ENCODE assay signal across 1 cellular context in the genomic region with DNA sequence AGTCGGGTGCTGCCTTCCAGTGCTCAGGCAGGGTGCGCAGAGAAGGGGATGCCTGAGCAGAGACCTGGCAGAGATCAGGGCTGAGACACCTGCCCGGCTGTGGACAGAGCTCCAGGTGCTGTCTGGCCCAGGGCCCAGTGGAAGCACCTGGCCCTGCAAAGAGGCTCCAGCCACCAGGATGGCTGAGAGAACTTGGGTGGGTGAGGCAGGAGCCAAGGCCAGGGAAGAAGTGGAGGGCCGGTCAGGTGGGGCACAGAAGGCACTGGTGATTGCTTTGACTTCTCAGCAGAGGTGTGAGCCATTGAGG.
TF ChIP-seq lines count a peak whose summit lies in the region.

No MANE protein-coding gene starts in this region.

TF ChIP-seq in WTC11, 78 proteins besides CTCF, POLR2A, EP300 and RAD21:
- TF ChIP-seq, protein P1, sequence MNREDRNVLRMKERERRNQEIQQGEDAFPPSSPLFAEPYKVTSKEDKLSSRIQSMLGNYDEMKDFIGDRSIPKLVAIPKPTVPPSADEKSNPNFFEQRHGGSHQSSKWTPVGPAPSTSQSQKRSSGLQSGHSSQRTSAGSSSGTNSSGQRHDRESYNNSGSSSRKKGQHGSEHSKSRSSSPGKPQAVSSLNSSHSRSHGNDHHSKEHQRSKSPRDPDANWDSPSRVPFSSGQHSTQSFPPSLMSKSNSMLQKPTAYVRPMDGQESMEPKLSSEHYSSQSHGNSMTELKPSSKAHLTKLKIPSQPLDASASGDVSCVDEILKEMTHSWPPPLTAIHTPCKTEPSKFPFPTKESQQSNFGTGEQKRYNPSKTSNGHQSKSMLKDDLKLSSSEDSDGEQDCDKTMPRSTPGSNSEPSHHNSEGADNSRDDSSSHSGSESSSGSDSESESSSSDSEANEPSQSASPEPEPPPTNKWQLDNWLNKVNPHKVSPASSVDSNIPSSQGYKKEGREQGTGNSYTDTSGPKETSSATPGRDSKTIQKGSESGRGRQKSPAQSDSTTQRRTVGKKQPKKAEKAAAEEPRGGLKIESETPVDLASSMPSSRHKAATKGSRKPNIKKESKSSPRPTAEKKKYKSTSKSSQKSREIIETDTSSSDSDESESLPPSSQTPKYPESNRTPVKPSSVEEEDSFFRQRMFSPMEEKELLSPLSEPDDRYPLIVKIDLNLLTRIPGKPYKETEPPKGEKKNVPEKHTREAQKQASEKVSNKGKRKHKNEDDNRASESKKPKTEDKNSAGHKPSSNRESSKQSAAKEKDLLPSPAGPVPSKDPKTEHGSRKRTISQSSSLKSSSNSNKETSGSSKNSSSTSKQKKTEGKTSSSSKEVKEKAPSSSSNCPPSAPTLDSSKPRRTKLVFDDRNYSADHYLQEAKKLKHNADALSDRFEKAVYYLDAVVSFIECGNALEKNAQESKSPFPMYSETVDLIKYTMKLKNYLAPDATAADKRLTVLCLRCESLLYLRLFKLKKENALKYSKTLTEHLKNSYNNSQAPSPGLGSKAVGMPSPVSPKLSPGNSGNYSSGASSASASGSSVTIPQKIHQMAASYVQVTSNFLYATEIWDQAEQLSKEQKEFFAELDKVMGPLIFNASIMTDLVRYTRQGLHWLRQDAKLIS (CRISPR knock-in tag; IDR thresholded peaks at IDR 0.05; ENCODE audit: borderline replicate concordance): no peak
- TF ChIP-seq, protein P2, sequence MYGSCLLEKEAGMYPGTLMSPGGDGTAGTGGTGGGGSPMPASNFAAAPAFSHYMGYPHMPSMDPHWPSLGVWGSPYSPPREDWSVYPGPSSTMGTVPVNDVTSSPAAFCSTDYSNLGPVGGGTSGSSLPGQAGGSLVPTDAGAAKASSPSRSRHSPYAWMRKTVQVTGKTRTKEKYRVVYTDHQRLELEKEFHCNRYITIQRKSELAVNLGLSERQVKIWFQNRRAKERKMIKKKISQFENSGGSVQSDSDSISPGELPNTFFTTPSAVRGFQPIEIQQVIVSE (CRISPR knock-in tag; IDR thresholded peaks at IDR 0.05; ENCODE audit: borderline replicate concordance): no peak
- TF ChIP-seq, protein P3, sequence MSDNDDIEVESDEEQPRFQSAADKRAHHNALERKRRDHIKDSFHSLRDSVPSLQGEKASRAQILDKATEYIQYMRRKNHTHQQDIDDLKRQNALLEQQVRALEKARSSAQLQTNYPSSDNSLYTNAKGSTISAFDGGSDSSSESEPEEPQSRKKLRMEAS (CRISPR knock-in tag; IDR thresholded peaks at IDR 0.05): 0 out of 2 replicates have a peak, but pooled peaks have one; percentile 38
- no peak for TF ChIP-seq SP1 (CRISPR knock-in tag; conservative IDR thresholded peaks at IDR 0.05)
- TF ChIP-seq TP53 (CRISPR knock-in tag; IDR thresholded peaks at IDR 0.05): no peak
- TF ChIP-seq TEAD1 (CRISPR knock-in tag; IDR thresholded peaks at IDR 0.05): no peak
- TF ChIP-seq, protein P4, sequence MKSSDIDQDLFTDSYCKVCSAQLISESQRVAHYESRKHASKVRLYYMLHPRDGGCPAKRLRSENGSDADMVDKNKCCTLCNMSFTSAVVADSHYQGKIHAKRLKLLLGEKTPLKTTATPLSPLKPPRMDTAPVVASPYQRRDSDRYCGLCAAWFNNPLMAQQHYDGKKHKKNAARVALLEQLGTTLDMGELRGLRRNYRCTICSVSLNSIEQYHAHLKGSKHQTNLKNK (CRISPR knock-in tag; IDR thresholded peaks at IDR 0.05): no peak
- TF ChIP-seq, protein P5, sequence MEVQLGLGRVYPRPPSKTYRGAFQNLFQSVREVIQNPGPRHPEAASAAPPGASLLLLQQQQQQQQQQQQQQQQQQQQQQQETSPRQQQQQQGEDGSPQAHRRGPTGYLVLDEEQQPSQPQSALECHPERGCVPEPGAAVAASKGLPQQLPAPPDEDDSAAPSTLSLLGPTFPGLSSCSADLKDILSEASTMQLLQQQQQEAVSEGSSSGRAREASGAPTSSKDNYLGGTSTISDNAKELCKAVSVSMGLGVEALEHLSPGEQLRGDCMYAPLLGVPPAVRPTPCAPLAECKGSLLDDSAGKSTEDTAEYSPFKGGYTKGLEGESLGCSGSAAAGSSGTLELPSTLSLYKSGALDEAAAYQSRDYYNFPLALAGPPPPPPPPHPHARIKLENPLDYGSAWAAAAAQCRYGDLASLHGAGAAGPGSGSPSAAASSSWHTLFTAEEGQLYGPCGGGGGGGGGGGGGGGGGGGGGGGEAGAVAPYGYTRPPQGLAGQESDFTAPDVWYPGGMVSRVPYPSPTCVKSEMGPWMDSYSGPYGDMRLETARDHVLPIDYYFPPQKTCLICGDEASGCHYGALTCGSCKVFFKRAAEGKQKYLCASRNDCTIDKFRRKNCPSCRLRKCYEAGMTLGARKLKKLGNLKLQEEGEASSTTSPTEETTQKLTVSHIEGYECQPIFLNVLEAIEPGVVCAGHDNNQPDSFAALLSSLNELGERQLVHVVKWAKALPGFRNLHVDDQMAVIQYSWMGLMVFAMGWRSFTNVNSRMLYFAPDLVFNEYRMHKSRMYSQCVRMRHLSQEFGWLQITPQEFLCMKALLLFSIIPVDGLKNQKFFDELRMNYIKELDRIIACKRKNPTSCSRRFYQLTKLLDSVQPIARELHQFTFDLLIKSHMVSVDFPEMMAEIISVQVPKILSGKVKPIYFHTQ (CRISPR knock-in tag; IDR thresholded peaks at IDR 0.05): no peak
- TF ChIP-seq, protein P6, sequence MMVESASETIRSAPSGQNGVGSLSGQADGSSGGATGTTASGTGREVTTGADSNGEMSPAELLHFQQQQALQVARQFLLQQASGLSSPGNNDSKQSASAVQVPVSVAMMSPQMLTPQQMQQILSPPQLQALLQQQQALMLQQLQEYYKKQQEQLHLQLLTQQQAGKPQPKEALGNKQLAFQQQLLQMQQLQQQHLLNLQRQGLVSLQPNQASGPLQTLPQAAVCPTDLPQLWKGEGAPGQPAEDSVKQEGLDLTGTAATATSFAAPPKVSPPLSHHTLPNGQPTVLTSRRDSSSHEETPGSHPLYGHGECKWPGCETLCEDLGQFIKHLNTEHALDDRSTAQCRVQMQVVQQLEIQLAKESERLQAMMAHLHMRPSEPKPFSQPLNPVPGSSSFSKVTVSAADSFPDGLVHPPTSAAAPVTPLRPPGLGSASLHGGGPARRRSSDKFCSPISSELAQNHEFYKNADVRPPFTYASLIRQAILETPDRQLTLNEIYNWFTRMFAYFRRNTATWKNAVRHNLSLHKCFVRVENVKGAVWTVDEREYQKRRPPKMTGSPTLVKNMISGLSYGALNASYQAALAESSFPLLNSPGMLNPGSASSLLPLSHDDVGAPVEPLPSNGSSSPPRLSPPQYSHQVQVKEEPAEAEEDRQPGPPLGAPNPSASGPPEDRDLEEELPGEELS (CRISPR knock-in tag; IDR thresholded peaks at IDR 0.05): 0 out of 2 replicates have a peak, but pooled peaks have one; percentile 33
- TF ChIP-seq ZNF232 (CRISPR knock-in tag; IDR thresholded peaks at IDR 0.05): no peak
- no peak for TF ChIP-seq ZNF416 (CRISPR knock-in tag; IDR thresholded peaks at IDR 0.05)
- TF ChIP-seq, protein P7, sequence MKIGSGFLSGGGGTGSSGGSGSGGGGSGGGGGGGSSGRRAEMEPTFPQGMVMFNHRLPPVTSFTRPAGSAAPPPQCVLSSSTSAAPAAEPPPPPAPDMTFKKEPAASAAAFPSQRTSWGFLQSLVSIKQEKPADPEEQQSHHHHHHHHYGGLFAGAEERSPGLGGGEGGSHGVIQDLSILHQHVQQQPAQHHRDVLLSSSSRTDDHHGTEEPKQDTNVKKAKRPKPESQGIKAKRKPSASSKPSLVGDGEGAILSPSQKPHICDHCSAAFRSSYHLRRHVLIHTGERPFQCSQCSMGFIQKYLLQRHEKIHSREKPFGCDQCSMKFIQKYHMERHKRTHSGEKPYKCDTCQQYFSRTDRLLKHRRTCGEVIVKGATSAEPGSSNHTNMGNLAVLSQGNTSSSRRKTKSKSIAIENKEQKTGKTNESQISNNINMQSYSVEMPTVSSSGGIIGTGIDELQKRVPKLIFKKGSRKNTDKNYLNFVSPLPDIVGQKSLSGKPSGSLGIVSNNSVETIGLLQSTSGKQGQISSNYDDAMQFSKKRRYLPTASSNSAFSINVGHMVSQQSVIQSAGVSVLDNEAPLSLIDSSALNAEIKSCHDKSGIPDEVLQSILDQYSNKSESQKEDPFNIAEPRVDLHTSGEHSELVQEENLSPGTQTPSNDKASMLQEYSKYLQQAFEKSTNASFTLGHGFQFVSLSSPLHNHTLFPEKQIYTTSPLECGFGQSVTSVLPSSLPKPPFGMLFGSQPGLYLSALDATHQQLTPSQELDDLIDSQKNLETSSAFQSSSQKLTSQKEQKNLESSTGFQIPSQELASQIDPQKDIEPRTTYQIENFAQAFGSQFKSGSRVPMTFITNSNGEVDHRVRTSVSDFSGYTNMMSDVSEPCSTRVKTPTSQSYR (CRISPR knock-in tag; IDR thresholded peaks at IDR 0.05): no peak
- no peak for TF ChIP-seq ZNF396 (CRISPR knock-in tag; IDR thresholded peaks at IDR 0.05; ENCODE audit: borderline replicate concordance)
- TF ChIP-seq, protein P8, sequence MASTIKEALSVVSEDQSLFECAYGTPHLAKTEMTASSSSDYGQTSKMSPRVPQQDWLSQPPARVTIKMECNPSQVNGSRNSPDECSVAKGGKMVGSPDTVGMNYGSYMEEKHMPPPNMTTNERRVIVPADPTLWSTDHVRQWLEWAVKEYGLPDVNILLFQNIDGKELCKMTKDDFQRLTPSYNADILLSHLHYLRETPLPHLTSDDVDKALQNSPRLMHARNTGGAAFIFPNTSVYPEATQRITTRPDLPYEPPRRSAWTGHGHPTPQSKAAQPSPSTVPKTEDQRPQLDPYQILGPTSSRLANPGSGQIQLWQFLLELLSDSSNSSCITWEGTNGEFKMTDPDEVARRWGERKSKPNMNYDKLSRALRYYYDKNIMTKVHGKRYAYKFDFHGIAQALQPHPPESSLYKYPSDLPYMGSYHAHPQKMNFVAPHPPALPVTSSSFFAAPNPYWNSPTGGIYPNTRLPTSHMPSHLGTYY (CRISPR knock-in tag; IDR thresholded peaks at IDR 0.05): no peak
TF ChIP-seq in WTC11: peak in this region for 2.
